26 cellular contexts compared by ENCODE assay signal in the genomic region with DNA sequence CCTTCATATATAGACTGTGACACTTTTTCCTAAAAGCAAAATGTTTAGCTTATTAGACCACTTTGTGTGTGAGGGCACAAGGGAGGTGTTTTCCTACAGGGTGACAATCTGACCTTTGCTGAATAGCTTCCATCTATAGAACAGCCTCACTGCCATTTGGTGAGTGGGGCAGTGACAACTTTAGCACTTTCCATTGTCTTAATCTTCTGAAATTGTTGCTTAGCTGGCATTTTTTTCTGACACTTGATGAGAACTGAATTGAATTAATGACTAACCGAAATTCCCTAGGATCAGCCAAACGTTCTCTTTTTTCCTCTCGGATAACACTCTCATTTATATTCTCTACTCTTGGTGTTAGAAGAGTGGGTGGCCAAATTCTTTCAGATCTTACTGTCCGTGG. TPM values are rescaled to one million over a fixed set of nuclear protein-coding genes. Genes with fewer than 3 reads are reported as not detected.
DNase-seq lines count a peak whose midpoint lies in the region; ATAC-seq and TF ChIP-seq lines count a peak whose summit lies in the region.
"Had no signal": no experiment of that assay in that cellular context is flagged by ENCODE, and none has a peak within 500 bp of the region (broad histone marks: within the 10 kb centered on the region; RNA-seq: fewer than 3 reads in every experiment).

No MANE protein-coding gene starts in this region.

- no peaks in the 10 kb centered on the region for H3K36me3 ChIP-seq in CD8-positive, alpha-beta T cell (ENCODE audit: insufficient read depth, low read length)
- peaks cover 7% of the 10 kb centered on the region for H3K36me3 ChIP-seq in neutrophil
- H3K36me3 ChIP-seq: gastroesophageal sphincter, right atrium auricular region, tibial artery had no signal

- no peak overlapping the region for H3K4me3 Mint-ChIP-seq in CD8-positive, alpha-beta T cell
- no peak overlapping the region for H3K4me3 Mint-ChIP-seq in activated T-helper 1 cell treated with anti-CD3 and anti-CD28 coated beads, Interleukin-12 subunit alpha, Interleukin-12 subunit beta, Interleukin-2, Interleukin-4 antibody, amounts not matched to agents 30 ng/mL and 10 ng/mL and 1 ng/mL, durations not matched to agents 14 hours and 24 hours and 36 hours
- H3K4me3 Mint-ChIP-seq: activated CD4-positive, alpha-beta T cell treated with anti-CD3 and anti-CD28 coated beads, Interleukin-2, amount 10 ng/mL, durations not matched to agents 24 days and 14 days; activated T-cell treated with anti-CD3 and anti-CD28 coated beads, Interleukin-2, amount 50 U/mL, for 24 hours had no signal

- no peak for TF ChIP-seq CTCF in CD8-positive, alpha-beta T cell (IDR thresholded peaks at IDR 0.05)
- no peak for TF ChIP-seq CTCF in epithelial cell of proximal tubule (conservative IDR thresholded peaks at IDR 0.05; ENCODE audit: low read depth, low read length)
- TF ChIP-seq CTCF in neutrophil (IDR thresholded peaks at IDR 0.05): no peak

- DNase-seq in CD8-positive, alpha-beta T cell: no peak
- no peak for DNase-seq in activated T-helper 1 cell treated with anti-CD3 and anti-CD28 coated beads, Interleukin-12 subunit alpha, Interleukin-12 subunit beta, Interleukin-2, Interleukin-4 antibody, amounts not matched to agents 30 ng/mL and 10 ng/mL and 1 ng/mL, durations not matched to agents 14 hours and 24 hours and 36 hours (ENCODE audit: low spot score)
- DNase-seq in epithelial cell of proximal tubule (ENCODE audit: low read depth) (peak; percentile 61), DMS79 treated with DMSO at 0.1 percent for 48 hours (lab: John Stamatoyannopoulos, UW) (no peak), iPS-NIHi7 (ENCODE audit: extremely low spot score) (no peak), NCI-H1694 (lab: John Stamatoyannopoulos, UW) (no peak)
- DNase-seq: activated CD4-positive, alpha-beta T cell treated with anti-CD3 and anti-CD28 coated beads, Interleukin-2, amount 10 ng/mL, durations not matched to agents 24 days and 14 days; activated naive CD4-positive, alpha-beta T cell; activated T-cell treated with anti-CD3 and anti-CD28 coated beads, Interleukin-2, amount 50 U/mL, for 24 hours; amniotic stem cell; C1 segment of cervical spinal cord; COR-L47; left cardiac atrium; mucosa of descending colon; SIG-M5; stimulated activated CD4-positive, alpha-beta T cell treated with anti-CD3 and anti-CD28 coated beads, Interleukin-2, amount 100 ng/mL, for 24 hours; SW 1271; T-helper 9 cell; tibial artery had no signal

- H3K27me3 ChIP-seq in CD8-positive, alpha-beta T cell (ENCODE audit: insufficient read depth, low read length): no peaks in the 10 kb centered on the region
- no peaks in the 10 kb centered on the region for H3K27me3 ChIP-seq in neutrophil
- H3K27me3 ChIP-seq: gastroesophageal sphincter, hepatocyte, right atrium auricular region, tibial artery had no signal

- H3K27ac ChIP-seq in CD8-positive, alpha-beta T cell (ENCODE audit: low read depth, low read length): no peak overlapping the region
- peak overlapping the region; percentile 33 for H3K27ac ChIP-seq in neutrophil
- H3K27ac ChIP-seq: gastroesophageal sphincter, hepatocyte, parathyroid adenoma, right atrium auricular region, tibial artery, VCaP had no signal

- intact Hi-C loops in CD8-positive, alpha-beta T cell (cut with DNase I, micrococcal nuclease): no loop called here
- intact Hi-C loops in activated T-helper 1 cell treated with anti-CD3 and anti-CD28 coated beads, Interleukin-12 subunit alpha, Interleukin-12 subunit beta, Interleukin-2, Interleukin-4 antibody, amounts not matched to agents 30 ng/mL and 10 ng/mL and 1 ng/mL, durations not matched to agents 14 hours and 24 hours and 36 hours (cut with micrococcal nuclease): no loop called here

- H3K9me3 ChIP-seq in CD8-positive, alpha-beta T cell (ENCODE audit: low read length): no peaks in the 10 kb centered on the region
- no peaks in the 10 kb centered on the region for H3K9me3 ChIP-seq in neutrophil
- H3K9me3 ChIP-seq: gastroesophageal sphincter, mucosa of descending colon, right atrium auricular region, tibial artery had no signal

- H3K36me3 Mint-ChIP-seq in CD8-positive, alpha-beta T cell: peaks cover 36% of the 10 kb centered on the region
- H3K36me3 Mint-ChIP-seq in activated T-helper 1 cell treated with anti-CD3 and anti-CD28 coated beads, Interleukin-12 subunit alpha, Interleukin-12 subunit beta, Interleukin-2, Interleukin-4 antibody, amounts not matched to agents 30 ng/mL and 10 ng/mL and 1 ng/mL, durations not matched to agents 14 hours and 24 hours and 36 hours (ENCODE audit: low read depth): peaks cover 43% of the 10 kb centered on the region

- H3K27me3 Mint-ChIP-seq in CD8-positive, alpha-beta T cell (ENCODE audit: low read depth): no peaks in the 10 kb centered on the region
- H3K27me3 Mint-ChIP-seq in activated T-helper 1 cell treated with anti-CD3 and anti-CD28 coated beads, Interleukin-12 subunit alpha, Interleukin-12 subunit beta, Interleukin-2, Interleukin-4 antibody, amounts not matched to agents 30 ng/mL and 10 ng/mL and 1 ng/mL, durations not matched to agents 14 hours and 24 hours and 36 hours (ENCODE audit: insufficient read depth): no peaks in the 10 kb centered on the region
- H3K27me3 Mint-ChIP-seq: activated CD4-positive, alpha-beta T cell treated with anti-CD3 and anti-CD28 coated beads, Interleukin-2, amount 10 ng/mL, durations not matched to agents 24 days and 14 days; activated T-cell treated with anti-CD3 and anti-CD28 coated beads, Interleukin-2, amount 50 U/mL, for 24 hours; IgD-negative memory B cell had no signal

- H3K4me1 Mint-ChIP-seq in CD8-positive, alpha-beta T cell (ENCODE audit: low read depth): peaks cover 71% of the 10 kb centered on the region
- H3K4me1 Mint-ChIP-seq in activated T-helper 1 cell treated with anti-CD3 and anti-CD28 coated beads, Interleukin-12 subunit alpha, Interleukin-12 subunit beta, Interleukin-2, Interleukin-4 antibody, amounts not matched to agents 30 ng/mL and 10 ng/mL and 1 ng/mL, durations not matched to agents 14 hours and 24 hours and 36 hours (ENCODE audit: low read depth): peaks cover 42% of the 10 kb centered on the region

- ATAC-seq in CD8-positive, alpha-beta T cell: no peak
- ATAC-seq: gastroesophageal sphincter, left cardiac atrium, mucosa of descending colon had no signal

- H3K27ac Mint-ChIP-seq in CD8-positive, alpha-beta T cell: peak overlapping the region; percentile 46
- H3K27ac Mint-ChIP-seq in activated T-helper 1 cell treated with anti-CD3 and anti-CD28 coated beads, Interleukin-12 subunit alpha, Interleukin-12 subunit beta, Interleukin-2, Interleukin-4 antibody, amounts not matched to agents 30 ng/mL and 10 ng/mL and 1 ng/mL, durations not matched to agents 14 hours and 24 hours and 36 hours: peak overlapping the region; percentile 42
- H3K27ac Mint-ChIP-seq: activated CD4-positive, alpha-beta T cell treated with anti-CD3 and anti-CD28 coated beads, Interleukin-2, amount 10 ng/mL, durations not matched to agents 24 days and 14 days; activated T-cell treated with anti-CD3 and anti-CD28 coated beads, Interleukin-2, amount 50 U/mL, for 24 hours; IgD-negative memory B cell had no signal

- no peak overlapping the region for H3K4me3 ChIP-seq in CD8-positive, alpha-beta T cell (ENCODE audit: low read depth, low read length)
- H3K4me3 ChIP-seq in epithelial cell of proximal tubule (ENCODE audit: low read depth, low read length) (no peak overlapping the region), neutrophil (ENCODE audit: low read depth in 1 of 2, low read length in 1 of 2) (no peak overlapping the region)
- H3K4me3 ChIP-seq: gastroesophageal sphincter, hepatocyte, mucosa of descending colon, right atrium auricular region, tibial artery had no signal

- no peaks in the 10 kb centered on the region for H3K9me3 Mint-ChIP-seq in CD8-positive, alpha-beta T cell
- H3K9me3 Mint-ChIP-seq in activated T-helper 1 cell treated with anti-CD3 and anti-CD28 coated beads, Interleukin-12 subunit alpha, Interleukin-12 subunit beta, Interleukin-2, Interleukin-4 antibody, amounts not matched to agents 30 ng/mL and 10 ng/mL and 1 ng/mL, durations not matched to agents 14 hours and 24 hours and 36 hours: peaks cover 17% of the 10 kb centered on the region
- H3K9me3 Mint-ChIP-seq: IgD-negative memory B cell had no signal

- POLR2A ChIA-PET in CD8-positive, alpha-beta T cell (lab: Charles Lee): no interaction called here

- H3K4me1 ChIP-seq in CD8-positive, alpha-beta T cell (ENCODE audit: insufficient read depth, low read length): peaks cover 9% of the 10 kb centered on the region
- H3K4me1 ChIP-seq in neutrophil (ENCODE audit: control insufficient read depth in 1 of 2, insufficient read depth in 1 of 2, low read depth in 1 of 2, low read length in 1 of 2): no peaks in the 10 kb centered on the region
- H3K4me1 ChIP-seq: parathyroid adenoma, tibial artery had no signal

- CTCF ChIA-PET in CD8-positive, alpha-beta T cell (lab: Charles Lee): interaction anchor here (1.1 to 1.8 kb wide), 2 partner anchors 157 to 501 kb away, joined by 3 to 4 read pairs; no protein-coding TSS in a partner anchor

RNA-seq across cellular contexts. Expression of a gene that starts 30.2 kb away (rescaled TPM):
- 10 to 100 TPM; 50.2 to 50.7 TPM for total RNA-seq in CD8-positive, alpha-beta T cell
- 24.7 and 28.1 TPM in 2 replicates for total RNA-seq in activated T-helper 1 cell treated with anti-CD3 and anti-CD28 coated beads, Interleukin-12 subunit alpha, Interleukin-12 subunit beta, Interleukin-2, Interleukin-4 antibody, amounts not matched to agents 30 ng/mL and 10 ng/mL and 1 ng/mL, durations not matched to agents 14 hours and 24 hours and 36 hours
- total RNA-seq in epithelial cell of proximal tubule: 1.6 and 7.6 TPM in 2 replicates
